Comparison of ENCODE assay signal across 8 cellular contexts in genomic region chr15:77420610-77421369, GRCh38. TPM values are rescaled to one million over a fixed set of nuclear protein-coding genes. Genes with fewer than 3 reads are reported as not detected.
DNase-seq lines count a peak whose midpoint lies in the region; ATAC-seq and TF ChIP-seq lines count a peak whose summit lies in the region.

Gene HMG20A, plus strand, starts transcription at chr15:77420888. Its CDS starts 37,520 bp downstream, at chr15:77458408.

- peaks cover 42% of the 10 kb centered on the region for H3K4me1 ChIP-seq in DOHH2 (ENCODE audit: control insufficient read depth, low read length)
- H3K4me1 ChIP-seq in GM23338 (ENCODE audit: insufficient read depth) = peaks cover 46% of the 10 kb centered on the region
- H3K4me1 ChIP-seq in foreskin keratinocyte = peaks cover 21% of the 10 kb centered on the region
- peaks cover 22% of the 10 kb centered on the region for H3K4me1 ChIP-seq in neuron (ENCODE audit: insufficient read depth, low read length)

- no peaks in the 10 kb centered on the region for H3K9me2 ChIP-seq in DOHH2 (replicated peaks; ENCODE audit: control insufficient read depth, low read length)
- H3K9me2 ChIP-seq in GM23338 (ENCODE audit: insufficient read depth) = no peaks in the 10 kb centered on the region

- H3K36me3 ChIP-seq in DOHH2 (ENCODE audit: control insufficient read depth, low read length) = 0 out of 2 replicates have a peak, but pooled peaks cover 3% of the 10 kb centered on the region
- H3K36me3 ChIP-seq in GM23338 (ENCODE audit: insufficient read depth) = no peaks in the 10 kb centered on the region
- H3K36me3 ChIP-seq in neuron (ENCODE audit: insufficient read depth, low read length) = no peaks in the 10 kb centered on the region

- H2AFZ ChIP-seq in GM23338 (peak within 1 kb of the TSS; percentile 28), neuron (ENCODE audit: low read depth, low read length) (peak within 1 kb of the TSS; percentile 97)

- peak within 1 kb of the TSS; percentile 99 for H3K27ac Mint-ChIP-seq in GM23338

- H3K4me3 Mint-ChIP-seq in GM23338 = peak within 1 kb of the TSS; percentile 95

- ATAC-seq in GM23338 (peak; percentile 33), foreskin keratinocyte (peak; percentile 45)

- no peaks in the 10 kb centered on the region for H3K27me3 ChIP-seq in DOHH2 (ENCODE audit: control insufficient read depth, low read length)
- peaks cover 17% of the 10 kb centered on the region for H3K27me3 ChIP-seq in GM23338 (ENCODE audit: insufficient read depth)
- H3K27me3 ChIP-seq in foreskin keratinocyte = no peaks in the 10 kb centered on the region
- no peaks in the 10 kb centered on the region for H3K27me3 ChIP-seq in neuron (ENCODE audit: insufficient read depth, low read length)

- H3K36me3 Mint-ChIP-seq in GM23338 (ENCODE audit: low read depth) = peaks cover 3% of the 10 kb centered on the region; the same call in 1 of the 3 replicates

- H3F3A ChIP-seq in DOHH2 (ENCODE audit: control insufficient read depth, insufficient read depth) (no peaks in the 10 kb centered on the region), GM23338 (replicated peaks; ENCODE audit: low read depth) (no peaks in the 10 kb centered on the region)

- peaks cover 48% of the 10 kb centered on the region for H3K4me1 Mint-ChIP-seq in GM23338

- peaks cover 11% of the 10 kb centered on the region for H3K27me3 Mint-ChIP-seq in GM23338 (ENCODE audit: insufficient read depth, low read depth, poor library complexity)

- DNase-seq in GM23338 (ENCODE audit: low spot score) (peak; percentile 81), LNCaP clone FGC (ENCODE audit: low read depth) (peak; percentile 67), SIG-M5 treated with dmso at 0.1 percent for 504 hours (lab: John Stamatoyannopoulos, UW; ENCODE audit: unreplicated experiment) (peak; percentile 86), activated gamma-delta T cell treated with Interleukin-2 at 50 U/mL for 16 hours (peak; percentile 52), foreskin keratinocyte (peak; percentile 90 to 94), substantia nigra (lab: John Stamatoyannopoulos, UW) (peak in 47 of 49 donors; percentile 14 to 82 (median 51))

- H4K20me1 ChIP-seq in DOHH2 (ENCODE audit: control insufficient read depth, insufficient read depth, low read depth, low read length) (0 out of 2 replicates have a peak, but pooled peaks cover 3% of the 10 kb centered on the region), GM23338 (replicated peaks; ENCODE audit: insufficient read depth) (peaks cover 20% of the 10 kb centered on the region; the same call in 1 of the 2 replicates)

- H3K79me2 ChIP-seq in DOHH2 (ENCODE audit: control insufficient read depth, low read length) = peaks cover 82% of the 10 kb centered on the region
- peaks cover 80% of the 10 kb centered on the region for H3K79me2 ChIP-seq in GM23338 (replicated peaks; ENCODE audit: insufficient read depth)

- H3K9me3 ChIP-seq in DOHH2 (ENCODE audit: control insufficient read depth, insufficient read depth, low read length) (no peaks in the 10 kb centered on the region), neuron (ENCODE audit: low read length) (no peaks in the 10 kb centered on the region)

- H3K4me2 ChIP-seq in DOHH2 (ENCODE audit: low read length) (peak within 1 kb of the TSS; percentile 81), GM23338 (peak within 1 kb of the TSS; percentile 90)

- H3K27ac ChIP-seq in DOHH2 (ENCODE audit: low read depth, low read length) (peak within 1 kb of the TSS; percentile 67), GM23338 (ENCODE audit: low read depth) (peak within 1 kb of the TSS; percentile 93), foreskin keratinocyte (peak within 1 kb of the TSS; percentile 95), substantia nigra (ENCODE audit: low read depth, low read length, poor library complexity, severe bottlenecking) (peak within 1 kb of the TSS; percentile 90)

- H3K4me3 ChIP-seq in DOHH2 (ENCODE audit: low read length) = peak within 1 kb of the TSS; percentile 82
- H3K4me3 ChIP-seq in GM23338 = peak within 1 kb of the TSS; percentile 63
- peak within 1 kb of the TSS; percentile 68 for H3K4me3 ChIP-seq in LNCaP clone FGC (ENCODE audit: low read depth, low read length)
- peak within 1 kb of the TSS; percentile 92 for H3K4me3 ChIP-seq in neuron (ENCODE audit: low read length)

- TF ChIP-seq CTCF in DOHH2 (IDR thresholded peaks at IDR 0.05; ENCODE audit: low read depth, low read length, poor library complexity, severe bottlenecking) = peak; percentile 22
- no peak for TF ChIP-seq CTCF in GM23338 (conservative IDR thresholded peaks at IDR 0.05; ENCODE audit: low read depth in 2 of 2)
- no peak for TF ChIP-seq CTCF in LNCaP clone FGC (IDR thresholded peaks at IDR 0.05; ENCODE audit: control insufficient read depth, extremely low read depth, insufficient read depth)
- no peak for TF ChIP-seq CTCF in foreskin keratinocyte (conservative IDR thresholded peaks at IDR 0.05)

- H3K9me3 Mint-ChIP-seq in GM23338 = no peaks in the 10 kb centered on the region; the same call in 2 of the 3 replicates

TF ChIP-seq in GM23338, 12 proteins besides CTCF, POLR2A, EP300 and RAD21 (continues in another document):
- TF ChIP-seq EZH2phosphoT487 (IDR thresholded peaks at IDR 0.05; ENCODE audit: unreplicated experiment) (no peak), JUNB (IDR thresholded peaks at IDR 0.05; ENCODE audit: unreplicated experiment) (no peak), POLR2AphosphoS5 (IDR thresholded peaks at IDR 0.05; ENCODE audit: low read depth) (peak; percentile 81), ZNF331 (CRISPR knock-in tag; IDR thresholded peaks at IDR 0.05; ENCODE audit: low read depth) (no peak), ETS1 (IDR thresholded peaks at IDR 0.05) (peak; percentile 70; the same call in 1 of the 2 replicates), REST (IDR thresholded peaks at IDR 0.05; ENCODE audit: unreplicated experiment) (no peak), STAT1 (IDR thresholded peaks at IDR 0.05; ENCODE audit: unreplicated experiment) (no peak), ZNF114 (CRISPR knock-in tag; IDR thresholded peaks at IDR 0.05) (no peak)

RNA-seq across cellular contexts. Expression of gene HMG20A, which starts in this region (rescaled TPM):
- 49.3 and 57.8 TPM in 2 replicates for total RNA-seq in GM23338 (2014; rRNA removed; shearing (Covaris generic))
- polyA plus RNA-seq in GM23338 (2016; fragmentation: Nextera tagmentation; extraction: Ambion mirVana) = 12.2 and 17.8 TPM in 2 replicates
- 23.8 and 25.3 TPM in 2 replicates for total RNA-seq in foreskin keratinocyte
- polyA plus RNA-seq in foreskin keratinocyte = 9.6 and 11.9 TPM in 2 replicates

Comparison
In these comparisons a context has a peak if more than half of its experiments do, and no peak if none do; other contexts are left out.
1. Peak in every context shown above with its lines: DNase-seq, ATAC-seq, H3K4me3 ChIP-seq and H3K27ac ChIP-seq.